ENCODE assay signal across 22 cellular contexts in genomic region chr1:197066719-197067456, GRCh38. TPM values are rescaled to one million over a fixed set of nuclear protein-coding genes. Genes with fewer than 3 reads are reported as not detected.
DNase-seq lines count a peak whose midpoint lies in the region; TF ChIP-seq lines count a peak whose summit lies in the region.
"Had no signal": no experiment of that assay in that cellular context is flagged by ENCODE, and none has a peak within 500 bp of the region (broad histone marks: within the 10 kb centered on the region; RNA-seq: fewer than 3 reads in every experiment).

F13B (minus strand) TSS chr1:197067260; CDS start chr1:197067223, 37 bp downstream.

- H3K4me1 ChIP-seq in Loucy (ENCODE audit: insufficient read depth, low read length, poor library complexity, severe bottlenecking), result no peaks in the 10 kb centered on the region
- H3K4me1 ChIP-seq: body of pancreas, esophagus squamous epithelium, testis had no signal

- H3K9me3 ChIP-seq in Loucy (ENCODE audit: insufficient read depth, low read depth, low read length), result no peaks in the 10 kb centered on the region
- H3K9me3 ChIP-seq: body of pancreas, esophagus squamous epithelium, ovary, testis had no signal

- H3K4me3 ChIP-seq in Loucy (ENCODE audit: low read length, poor library complexity, severe bottlenecking), result no peak within 1 kb of the TSS
- H3K4me3 ChIP-seq in choroid plexus epithelial cell (ENCODE audit: low read depth, low read length), result no peak within 1 kb of the TSS
- H3K4me3 ChIP-seq: body of pancreas, esophagus squamous epithelium, ovary, SK-N-MC, skin epidermis, testis had no signal

- peak; percentile 42 for TF ChIP-seq CTCF in Loucy (conservative IDR thresholded peaks at IDR 0.05; ENCODE audit: low read length)
- TF ChIP-seq CTCF in choroid plexus epithelial cell (conservative IDR thresholded peaks at IDR 0.05; ENCODE audit: low read depth, low read length), result peak; percentile 15

- no peaks in the 10 kb centered on the region for H3F3A ChIP-seq in Loucy (ENCODE audit: low read depth)

- H3K27me3 ChIP-seq in Loucy (ENCODE audit: insufficient read depth, low read length, poor library complexity, severe bottlenecking), result no peaks in the 10 kb centered on the region
- H3K27me3 ChIP-seq: body of pancreas, esophagus squamous epithelium, ovary, testis had no signal

- H4K20me1 ChIP-seq in Loucy (ENCODE audit: insufficient read depth, low read length, poor library complexity, severe bottlenecking), result no peaks in the 10 kb centered on the region

- no peak within 1 kb of the TSS for H3K9ac ChIP-seq in Loucy (ENCODE audit: low read depth, low read length, poor library complexity, severe bottlenecking)

- no peak within 1 kb of the TSS for H2AFZ ChIP-seq in Loucy (ENCODE audit: low read length)

- H3K4me2 ChIP-seq in Loucy (ENCODE audit: low read depth, low read length, poor library complexity, severe bottlenecking), result no peak within 1 kb of the TSS

- H3K36me3 ChIP-seq in Loucy (ENCODE audit: insufficient read depth, low read length), result no peaks in the 10 kb centered on the region
- H3K36me3 ChIP-seq: esophagus squamous epithelium, ovary had no signal

- no peaks in the 10 kb centered on the region for H3K9me2 ChIP-seq in Loucy (replicated peaks; ENCODE audit: low read depth, low read length)

- no peaks in the 10 kb centered on the region for H3K79me2 ChIP-seq in Loucy (ENCODE audit: insufficient read depth, low read length)

- DNase-seq in ELR (ENCODE audit: low read depth), result peak; percentile 35
- peak; percentile 7 for DNase-seq in choroid plexus epithelial cell (ENCODE audit: low read depth)
- DNase-seq in lung microvascular endothelial cell (ENCODE audit: low read depth in 2 of 2), result peak; percentile 19 to 29
- no peak for DNase-seq in SIG-M5 treated with dmso at 0.1 percent for 504 hours (lab: John Stamatoyannopoulos, UW; ENCODE audit: unreplicated experiment)
- DNase-seq in activated CD4-positive, CD25-positive, alpha-beta regulatory T cell treated with anti-CD3 and anti-CD28 coated beads, Interleukin-2, amount 50 U/mL, for 72 hours, result no peak
- no peak for DNase-seq in NCI-H446 (lab: John Stamatoyannopoulos, UW)
- DNase-seq: activated CD4-positive, alpha-beta T cell treated with anti-CD3 and anti-CD28 coated beads, Interleukin-2, amount 50 U/mL, for 4 hours; activated T-cell treated with anti-CD3 and anti-CD28 coated beads, Interleukin-2, amount 50 U/mL, for 24 hours; body of pancreas; esophagus squamous epithelium; hippocampal formation; left colon; NCI-H1417 treated with DMSO at 0.1 percent for 48 hours; NCI-H2227 treated with DMSO at 0.1 percent for 48 hours; ovary; stimulated activated CD4-positive, alpha-beta T cell treated with anti-CD3 and anti-CD28 coated beads, Interleukin-4, amount 100 ng/mL, for 4 hours; testis had no signal

RNA-seq across cellular contexts. Expression of gene F13B, which starts in this region (rescaled TPM):
- under 0.01 TPM in 1 of 2 replicates, not detected in the other for total RNA-seq in lung microvascular endothelial cell
- total RNA-seq: body of pancreas, Daoy, dermis microvascular lymphatic vessel endothelial cell, esophagus squamous epithelium, left colon, ovary had no signal

Comparison
In these comparisons a context has a peak if more than half of its experiments do, and no peak if none do; other contexts are left out.
1. Peak in DNase-seq in lung microvascular endothelial cell; RNA of the gene not detected or under 1 TPM.
2. DNase-seq: peak in ELR (single experiment) and choroid plexus epithelial cell (single experiment); none in SIG-M5 treated with dmso at 0.1 percent for 504 hours (single experiment), activated CD4-positive, CD25-positive, alpha-beta regulatory T cell treated with anti-CD3 and anti-CD28 coated beads, Interleukin-2, amount 50 U/mL, for 72 hours (single experiment) and NCI-H446 (0 of 2).